In genomic region chr17:63549946-63550815, GRCh38 we compare ENCODE assay signal across 8 cellular contexts. TPM values are rescaled to one million over a fixed set of nuclear protein-coding genes. Genes with fewer than 3 reads are reported as not detected.
DNase-seq lines count a peak whose midpoint lies in the region; ATAC-seq and TF ChIP-seq lines count a peak whose summit lies in the region.

A gene with protein sequence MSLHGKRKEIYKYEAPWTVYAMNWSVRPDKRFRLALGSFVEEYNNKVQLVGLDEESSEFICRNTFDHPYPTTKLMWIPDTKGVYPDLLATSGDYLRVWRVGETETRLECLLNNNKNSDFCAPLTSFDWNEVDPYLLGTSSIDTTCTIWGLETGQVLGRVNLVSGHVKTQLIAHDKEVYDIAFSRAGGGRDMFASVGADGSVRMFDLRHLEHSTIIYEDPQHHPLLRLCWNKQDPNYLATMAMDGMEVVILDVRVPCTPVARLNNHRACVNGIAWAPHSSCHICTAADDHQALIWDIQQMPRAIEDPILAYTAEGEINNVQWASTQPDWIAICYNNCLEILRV (plus strand): TSS chr17:63550477. CDS start chr17:63550678, 201 bp downstream.

- intact Hi-C loops in mucosa of descending colon (cut with DNase I, micrococcal nuclease) = no loop called here

- H3K4me3 ChIP-seq in epithelial cell of esophagus (ENCODE audit: low read length) (peak within 1 kb of the TSS; percentile 97), mucosa of descending colon (peak within 1 kb of the TSS; percentile 73)

- TF ChIP-seq CTCF in epithelial cell of esophagus (IDR thresholded peaks at IDR 0.05; ENCODE audit: insufficient read depth, low read depth, low read length, missing control alignments) = no peak
- TF ChIP-seq CTCF in mucosa of descending colon (IDR thresholded peaks at IDR 0.05) = peak; percentile 17

- H3K4me1 ChIP-seq in mucosa of descending colon (ENCODE audit: low read depth) = peaks cover 24% of the 10 kb centered on the region

- DNase-seq in DMS 273 treated with DMSO at 0.1 percent for 48 hours (lab: John Stamatoyannopoulos, UW) (peak; percentile 99), OCI-M2 (lab: John Stamatoyannopoulos, UW; ENCODE audit: unreplicated experiment) (peak; percentile 95), activated T-cell treated with anti-CD3 and anti-CD28 coated beads for 4 hours (peak; percentile 100), epithelial cell of esophagus (ENCODE audit: low read depth) (peak; percentile 100), mucosa of descending colon (peak; percentile 98 to 99 (median 98))
- DNase-seq in stimulated activated CD8-positive, alpha-beta memory T cell treated with anti-CD3 and anti-CD28 coated beads, Interleukin-4, amount 100 ng/mL, for 24 hours (ENCODE audit: low read depth) = peak; percentile 99

- no peaks in the 10 kb centered on the region for H3K36me3 ChIP-seq in mucosa of descending colon (ENCODE audit: low read depth)

- peak within 1 kb of the TSS; percentile 67 to 97 (median 94) for H3K27ac Mint-ChIP-seq in IgD-negative memory B cell

- no peaks in the 10 kb centered on the region for H3K36me3 Mint-ChIP-seq in IgD-negative memory B cell

- peak within 1 kb of the TSS; percentile 92 to 99 (median 98) for H3K4me3 Mint-ChIP-seq in IgD-negative memory B cell

- peaks cover 23 to 37% (median 30%) of the 10 kb centered on the region in 3 donors for H3K4me1 Mint-ChIP-seq in IgD-negative memory B cell

- H3K9me3 ChIP-seq in mucosa of descending colon = no peaks in the 10 kb centered on the region

- peak; percentile 94 for ATAC-seq in GM21529 (IDR thresholded peaks at IDR 0.05; ENCODE audit: unreplicated experiment)
- peak; percentile 96 for ATAC-seq in mucosa of descending colon

- H3K9me3 Mint-ChIP-seq in IgD-negative memory B cell = no peaks in the 10 kb centered on the region

- H3K27me3 Mint-ChIP-seq in IgD-negative memory B cell = no peaks in the 10 kb centered on the region

RNA-seq across cellular contexts. Expression of the gene that starts here (rescaled TPM):
- 72.0 TPM for polyA plus RNA-seq in IgD-negative memory B cell
- 10 to 100 TPM; 69.0 to 87.3 (median 84.9) TPM for total RNA-seq in mucosa of descending colon

Comparison
In these comparisons a context has a peak if more than half of its experiments do, and no peak if none do; other contexts are left out.
1. Peak in every context shown above with its lines: DNase-seq, ATAC-seq and H3K4me3 ChIP-seq.